In the genomic region with DNA sequence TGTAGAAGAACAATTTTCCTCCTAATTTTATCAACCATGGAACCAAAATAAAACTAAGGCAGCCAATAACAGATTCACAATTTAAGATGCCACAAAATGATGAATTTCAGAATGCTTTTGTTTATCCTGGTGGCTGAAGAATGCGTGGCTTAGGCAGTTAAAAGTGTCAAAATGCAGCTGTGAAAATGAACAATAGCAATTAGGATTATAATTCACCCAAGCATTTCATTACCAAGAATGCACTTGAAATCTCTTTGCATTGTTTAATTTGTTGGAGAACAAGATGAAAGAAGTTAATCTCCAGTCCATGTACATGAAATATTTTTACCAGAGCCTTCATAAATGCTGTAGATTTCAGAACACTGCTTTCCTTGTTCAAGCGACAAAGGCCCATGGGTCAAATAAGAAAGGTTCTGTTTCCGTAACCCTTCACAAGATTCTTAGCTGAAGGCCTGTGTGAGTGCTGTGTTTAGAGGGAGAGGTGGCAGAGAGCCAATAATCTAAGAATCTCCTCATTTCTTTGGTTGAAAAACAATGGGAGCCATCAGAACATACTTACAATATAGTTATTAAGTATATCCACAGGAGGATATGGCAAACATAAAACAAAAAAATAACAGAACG, we compare ENCODE assay signal across 13 cellular contexts. TPM values are rescaled to one million over a fixed set of nuclear protein-coding genes. Genes with fewer than 3 reads are reported as not detected.
A peak's percentile ranks its signal among the peaks of the same experiment; 100 is the strongest.
DNase-seq lines count a peak whose midpoint lies in the region; ATAC-seq and TF ChIP-seq lines count a peak whose summit lies in the region.
"Had no signal": no experiment of that assay in that cellular context is flagged by ENCODE, and none has a peak within 500 bp of the region (broad histone marks: within the 10 kb centered on the region; RNA-seq: fewer than 3 reads in every experiment).

No MANE protein-coding gene starts in this region.

- intact Hi-C loops in natural killer cell (cut with micrococcal nuclease), result loop anchor here (1.0 to 10.0 kb wide), 3 partner anchors 38 to 1295 kb away; partner anchors contain the start of gene CLINT1

- H3K36me3 ChIP-seq in neural progenitor cell, result peaks cover 4% of the 10 kb centered on the region

- ATAC-seq in natural killer cell, result no peak
- no peak for ATAC-seq in natural killer cell treated with Interleukin-12 subunit alpha and Interleukin-12 subunit beta and Interleukin-15 and Interleukin-18, amount 100 ng/mL, for 72 hours
- no peak for ATAC-seq in activated CD8-positive, alpha-beta memory T cell treated with anti-CD3 and anti-CD28 coated beads, Interleukin-2, amount 10 ng/mL, durations not matched to agents 7 days and 5 days
- no peak for ATAC-seq in stimulated activated naive CD8-positive, alpha-beta T cell treated with anti-CD3 and anti-CD28 coated beads, Interleukin-15, Interleukin-2, amounts not matched to agents 100 U/mL and 50 U/mL, for 24 hours

- no peak overlapping the region for H2AFZ ChIP-seq in neural progenitor cell (replicated peaks)

- peaks cover 77% of the 10 kb centered on the region for H3K79me2 ChIP-seq in neural progenitor cell (ENCODE audit: low read depth)

- H3K4me3 Mint-ChIP-seq in natural killer cell, result no peak overlapping the region
- H3K4me3 Mint-ChIP-seq in natural killer cell treated with Interleukin-12 subunit alpha and Interleukin-12 subunit beta and Interleukin-15 and Interleukin-18, amount 100 ng/mL, for 72 hours, result no peak overlapping the region
- no peak overlapping the region for H3K4me3 Mint-ChIP-seq in neural progenitor cell
- H3K4me3 Mint-ChIP-seq in activated CD8-positive, alpha-beta memory T cell treated with anti-CD3 and anti-CD28 coated beads, Interleukin-2, amount 10 ng/mL, durations not matched to agents 7 days and 5 days, result no peak overlapping the region
- H3K4me3 Mint-ChIP-seq: stimulated activated naive CD8-positive, alpha-beta T cell treated with anti-CD3 and anti-CD28 coated beads, Interleukin-15, Interleukin-2, amounts not matched to agents 100 ng/mL and 50 ng/mL, for 24 hours had no signal

- H3K36me3 Mint-ChIP-seq in natural killer cell, result no peaks in the 10 kb centered on the region
- H3K36me3 Mint-ChIP-seq in natural killer cell treated with Interleukin-12 subunit alpha and Interleukin-12 subunit beta and Interleukin-15 and Interleukin-18, amount 100 ng/mL, for 72 hours, result no peaks in the 10 kb centered on the region
- H3K36me3 Mint-ChIP-seq in neural progenitor cell, result peaks cover 7% of the 10 kb centered on the region
- peaks cover 14% of the 10 kb centered on the region for H3K36me3 Mint-ChIP-seq in activated CD8-positive, alpha-beta memory T cell treated with anti-CD3 and anti-CD28 coated beads, Interleukin-2, amount 10 ng/mL, durations not matched to agents 7 days and 5 days

- H3K9me3 Mint-ChIP-seq in natural killer cell (no peaks in the 10 kb centered on the region), neural progenitor cell (no peaks in the 10 kb centered on the region)
- H3K9me3 Mint-ChIP-seq in natural killer cell treated with Interleukin-12 subunit alpha and Interleukin-12 subunit beta and Interleukin-15 and Interleukin-18, amount 100 ng/mL, for 72 hours, result no peaks in the 10 kb centered on the region
- no peaks in the 10 kb centered on the region for H3K9me3 Mint-ChIP-seq in activated CD8-positive, alpha-beta memory T cell treated with anti-CD3 and anti-CD28 coated beads, Interleukin-2, amount 10 ng/mL, durations not matched to agents 7 days and 5 days (ENCODE audit: low read depth)

- TF ChIP-seq CTCF in natural killer cell (IDR thresholded peaks at IDR 0.05) (no peak), neural progenitor cell (IDR thresholded peaks at IDR 0.05) (no peak)

- H3K27me3 ChIP-seq in neural progenitor cell, result no peaks in the 10 kb centered on the region
- H3K27me3 ChIP-seq: neutrophil had no signal

- no peaks in the 10 kb centered on the region for H3K27me3 Mint-ChIP-seq in natural killer cell (ENCODE audit: low read depth in 2 of 2)
- H3K27me3 Mint-ChIP-seq in natural killer cell treated with Interleukin-12 subunit alpha and Interleukin-12 subunit beta and Interleukin-15 and Interleukin-18, amount 100 ng/mL, for 72 hours, result no peaks in the 10 kb centered on the region
- H3K27me3 Mint-ChIP-seq in neural progenitor cell (ENCODE audit: insufficient read depth, low read depth), result peaks cover 4% of the 10 kb centered on the region
- H3K27me3 Mint-ChIP-seq in activated CD8-positive, alpha-beta memory T cell treated with anti-CD3 and anti-CD28 coated beads, Interleukin-2, amount 10 ng/mL, durations not matched to agents 7 days and 5 days, result no peaks in the 10 kb centered on the region
- H3K27me3 Mint-ChIP-seq: stimulated activated naive CD8-positive, alpha-beta T cell treated with anti-CD3 and anti-CD28 coated beads, Interleukin-15, Interleukin-2, amounts not matched to agents 100 ng/mL and 50 ng/mL, for 24 hours had no signal

- H3K4me3 ChIP-seq in neural progenitor cell, result no peak overlapping the region

- H3K9me3 ChIP-seq in neural progenitor cell (ENCODE audit: low read depth), result peaks cover 3% of the 10 kb centered on the region
- H3K9me3 ChIP-seq: neutrophil had no signal

- peak overlapping the region; percentile 65 to 79 for H3K27ac Mint-ChIP-seq in natural killer cell
- H3K27ac Mint-ChIP-seq in natural killer cell treated with Interleukin-12 subunit alpha and Interleukin-12 subunit beta and Interleukin-15 and Interleukin-18, amount 100 ng/mL, for 72 hours, result peak overlapping the region in 1 of 2 donors; percentile 61
- no peak overlapping the region for H3K27ac Mint-ChIP-seq in neural progenitor cell
- no peak overlapping the region for H3K27ac Mint-ChIP-seq in activated CD8-positive, alpha-beta memory T cell treated with anti-CD3 and anti-CD28 coated beads, Interleukin-2, amount 10 ng/mL, durations not matched to agents 7 days and 5 days
- H3K27ac Mint-ChIP-seq: stimulated activated naive CD8-positive, alpha-beta T cell treated with anti-CD3 and anti-CD28 coated beads, Interleukin-15, Interleukin-2, amounts not matched to agents 100 ng/mL and 50 ng/mL, for 24 hours had no signal

- H4K20me1 ChIP-seq in neural progenitor cell (ENCODE audit: low read depth), result peaks cover 21% of the 10 kb centered on the region

- H3F3A ChIP-seq in neural progenitor cell (ENCODE audit: low read depth), result peaks cover 8% of the 10 kb centered on the region

- DNase-seq in natural killer cell, result no peak
- DNase-seq in natural killer cell treated with Interleukin-12 subunit alpha and Interleukin-12 subunit beta and Interleukin-15 and Interleukin-18, amount 100 ng/mL, for 72 hours (ENCODE audit: low spot score), result no peak
- peak; percentile 77 for DNase-seq in dermis blood vessel endothelial cell
- DNase-seq in neural progenitor cell (ENCODE audit: low spot score), result peak; percentile 22
- no peak for DNase-seq in activated CD8-positive, alpha-beta memory T cell treated with anti-CD3 and anti-CD28 coated beads, Interleukin-2, amount 10 ng/mL, durations not matched to agents 7 days and 5 days
- no peak for DNase-seq in stimulated activated naive CD8-positive, alpha-beta T cell treated with anti-CD3 and anti-CD28 coated beads, Interleukin-15, Interleukin-2, amounts not matched to agents 100 U/mL and 50 U/mL, for 24 hours
- DNase-seq in activated gamma-delta T cell (lab: John Stamatoyannopoulos, UW), result no peak
- no peak for DNase-seq in RPMI8226
- DNase-seq: NCI-H187; stimulated activated CD4-positive, alpha-beta T cell treated with anti-CD3 and anti-CD28 coated beads, Interleukin-1b, Interleukin-23, amount 100 ng/mL, for 48 hours had no signal

- H3K4me1 ChIP-seq in neural progenitor cell, result peaks cover 23% of the 10 kb centered on the region

- H3K4me1 Mint-ChIP-seq in natural killer cell (peaks cover 36 to 53% of the 10 kb centered on the region in 2 donors), neural progenitor cell (peaks cover 21% of the 10 kb centered on the region)
- peaks cover 19 to 24% of the 10 kb centered on the region in 2 donors for H3K4me1 Mint-ChIP-seq in natural killer cell treated with Interleukin-12 subunit alpha and Interleukin-12 subunit beta and Interleukin-15 and Interleukin-18, amount 100 ng/mL, for 72 hours (ENCODE audit: low read depth in 2 of 2)
- peaks cover 10% of the 10 kb centered on the region for H3K4me1 Mint-ChIP-seq in activated CD8-positive, alpha-beta memory T cell treated with anti-CD3 and anti-CD28 coated beads, Interleukin-2, amount 10 ng/mL, durations not matched to agents 7 days and 5 days

- CTCF ChIA-PET in activated CD8-positive, alpha-beta memory T cell treated with anti-CD3 and anti-CD28 coated beads, Interleukin-2, amount 10 ng/mL, durations not matched to agents 7 days and 5 days (lab: Charles Lee), result interaction anchor here (0.8 to 3.2 kb wide), 10 partner anchors 9 to 130 kb away, joined by 3 to 36 read pairs (median 3); partner anchors contain the start of gene CLINT1

- no peak overlapping the region for H3K9ac ChIP-seq in neural progenitor cell

- peak overlapping the region; percentile 26 for H3K4me2 ChIP-seq in neural progenitor cell

- peak overlapping the region; percentile 82 for H3K27ac ChIP-seq in neural progenitor cell
- H3K27ac ChIP-seq: epithelial cell of prostate had no signal

RNA-seq across cellular contexts. Expression of gene CLINT1, which starts 39.3 kb away (rescaled TPM):
- total RNA-seq in natural killer cell, result 100 to 1,000 TPM; 111 to 156 (median 132) TPM
- total RNA-seq in natural killer cell treated with Interleukin-12 subunit alpha and Interleukin-12 subunit beta and Interleukin-15 and Interleukin-18, amount 100 ng/mL, for 72 hours, result 10 to 100 TPM; 76.6 to 80.9 TPM
- total RNA-seq in dermis blood vessel endothelial cell, result 92.4 and 131 TPM in 2 replicates
- total RNA-seq in neural progenitor cell (ENCODE audit: low replicate concordance), result 58.4 and 65.0 TPM in 2 replicates
- total RNA-seq in activated CD8-positive, alpha-beta memory T cell treated with anti-CD3 and anti-CD28 coated beads, Interleukin-2, amount 10 ng/mL, durations not matched to agents 7 days and 5 days, result 10 to 100 TPM; 48.4 to 56.6 TPM

Comparison
In these comparisons a context has a peak if more than half of its experiments do, and no peak if none do; other contexts are left out.
1. DNase-seq: peak in dermis blood vessel endothelial cell (single experiment) and neural progenitor cell (single experiment); none in natural killer cell (single experiment), natural killer cell treated with Interleukin-12 subunit alpha and Interleukin-12 subunit beta and Interleukin-15 and Interleukin-18, amount 100 ng/mL, for 72 hours (single experiment), activated CD8-positive, alpha-beta memory T cell treated with anti-CD3 and anti-CD28 coated beads, Interleukin-2, amount 10 ng/mL, durations not matched to agents 7 days and 5 days (single experiment), stimulated activated naive CD8-positive, alpha-beta T cell treated with anti-CD3 and anti-CD28 coated beads, Interleukin-15, Interleukin-2, amounts not matched to agents 100 U/mL and 50 U/mL, for 24 hours (single experiment), activated gamma-delta T cell (single experiment) and RPMI8226 (single experiment).
2. H3K27ac Mint-ChIP-seq: peak in natural killer cell (2 of 2); none in neural progenitor cell (single experiment) and activated CD8-positive, alpha-beta memory T cell treated with anti-CD3 and anti-CD28 coated beads, Interleukin-2, amount 10 ng/mL, durations not matched to agents 7 days and 5 days (single experiment).